Comparison of ENCODE assay signal across 8 cellular contexts in genomic region chrX:21839334-21840198, GRCh38.
DNase-seq lines count a peak whose midpoint lies in the region; ATAC-seq, FAIRE-seq and TF ChIP-seq lines count a peak whose summit lies in the region.

TSS of gene MBTPS2 (plus strand) at chrX:21839617. CDS start at chrX:21839735, 118 bp downstream.

- H3F3A ChIP-seq in Loucy (ENCODE audit: low read depth) = no peaks in the 10 kb centered on the region

- TF ChIP-seq CTCF in Loucy (conservative IDR thresholded peaks at IDR 0.05; ENCODE audit: low read length) (peak; percentile 31), RWPE2 (IDR thresholded peaks at IDR 0.05; ENCODE audit: poor library complexity, severe bottlenecking) (peak; percentile 10), nephron progenitor cell (IDR thresholded peaks at IDR 0.05) (no peak)

- H3K36me3 ChIP-seq in Loucy (ENCODE audit: insufficient read depth, low read length) (no peaks in the 10 kb centered on the region), RWPE2 (ENCODE audit: low read depth) (peaks cover 9% of the 10 kb centered on the region; the same call in 1 of the 2 replicates)

- H3K27ac Mint-ChIP-seq in nephron progenitor cell = peak within 1 kb of the TSS; percentile 71
- peak within 1 kb of the TSS; percentile 86 for H3K27ac Mint-ChIP-seq in stimulated activated naive CD8-positive, alpha-beta T cell treated with anti-CD3 and anti-CD28 coated beads, Interleukin-15, Interleukin-2, amounts not matched to agents 100 ng/mL and 50 ng/mL, for 24 hours

- peak; percentile 87 for DNase-seq in ELR (ENCODE audit: low read depth)
- peak; percentile 9 for DNase-seq in H54 (ENCODE audit: insufficient read length, low spot score)
- peak; percentile 67 for DNase-seq in RWPE2 (ENCODE audit: low spot score)
- DNase-seq in activated T-helper 9 cell treated with anti-CD3 and anti-CD28 coated beads, Interleukin-2, amount 50 U/mL, for 16 hours (ENCODE audit: low read depth) = peak; percentile 62
- peak; percentile 82 for DNase-seq in fibroblast of the conjunctiva (ENCODE audit: low read depth)
- peak; percentile 78 for DNase-seq in nephron progenitor cell

- peaks cover 5% of the 10 kb centered on the region for H3K4me1 Mint-ChIP-seq in nephron progenitor cell
- H3K4me1 Mint-ChIP-seq in stimulated activated naive CD8-positive, alpha-beta T cell treated with anti-CD3 and anti-CD28 coated beads, Interleukin-15, Interleukin-2, amounts not matched to agents 100 ng/mL and 50 ng/mL, for 24 hours (ENCODE audit: low read depth) = peaks cover 12% of the 10 kb centered on the region

- H3K27me3 ChIP-seq in Loucy (ENCODE audit: insufficient read depth, low read length, poor library complexity, severe bottlenecking) (no peaks in the 10 kb centered on the region), RWPE2 (ENCODE audit: insufficient read depth, poor library complexity, severe bottlenecking) (no peaks in the 10 kb centered on the region)

- peak within 1 kb of the TSS; percentile 87 for H2AFZ ChIP-seq in Loucy (ENCODE audit: low read length)

- H3K4me2 ChIP-seq in Loucy (ENCODE audit: low read depth, low read length, poor library complexity, severe bottlenecking) = peak within 1 kb of the TSS; percentile 86

- H3K9me3 Mint-ChIP-seq in nephron progenitor cell = no peaks in the 10 kb centered on the region
- no peaks in the 10 kb centered on the region for H3K9me3 Mint-ChIP-seq in stimulated activated naive CD8-positive, alpha-beta T cell treated with anti-CD3 and anti-CD28 coated beads, Interleukin-15, Interleukin-2, amounts not matched to agents 100 ng/mL and 50 ng/mL, for 24 hours

- H3K79me2 ChIP-seq in Loucy (ENCODE audit: insufficient read depth, low read length) = peaks cover 15% of the 10 kb centered on the region

- H3K4me1 ChIP-seq in Loucy (ENCODE audit: insufficient read depth, low read length, poor library complexity, severe bottlenecking) (no peaks in the 10 kb centered on the region), RWPE2 (ENCODE audit: insufficient read depth, poor library complexity, severe bottlenecking) (no peaks in the 10 kb centered on the region)

- H3K4me3 Mint-ChIP-seq in nephron progenitor cell = peak within 1 kb of the TSS; percentile 92
- H3K4me3 Mint-ChIP-seq in stimulated activated naive CD8-positive, alpha-beta T cell treated with anti-CD3 and anti-CD28 coated beads, Interleukin-15, Interleukin-2, amounts not matched to agents 100 ng/mL and 50 ng/mL, for 24 hours = peak within 1 kb of the TSS; percentile 86

- no peaks in the 10 kb centered on the region for H3K9me2 ChIP-seq in Loucy (replicated peaks; ENCODE audit: low read depth, low read length)

- H3K36me3 Mint-ChIP-seq in nephron progenitor cell (ENCODE audit: low read depth) = peaks cover 5% of the 10 kb centered on the region
- H3K36me3 Mint-ChIP-seq in stimulated activated naive CD8-positive, alpha-beta T cell treated with anti-CD3 and anti-CD28 coated beads, Interleukin-15, Interleukin-2, amounts not matched to agents 100 ng/mL and 50 ng/mL, for 24 hours (ENCODE audit: low read depth) = peaks cover 4% of the 10 kb centered on the region

- ATAC-seq in RWPE2 (ENCODE audit: low read depth) = peak; percentile 94

- H4K20me1 ChIP-seq in Loucy (ENCODE audit: insufficient read depth, low read length, poor library complexity, severe bottlenecking) = no peaks in the 10 kb centered on the region

- peak; percentile 76 for TF ChIP-seq POLR2A in H54 (IDR thresholded peaks at IDR 0.05; ENCODE audit: low read depth, low read length)

- H3K4me3 ChIP-seq in Loucy (ENCODE audit: low read length, poor library complexity, severe bottlenecking) (peak within 1 kb of the TSS; percentile 83), RWPE2 (ENCODE audit: severe bottlenecking) (peak within 1 kb of the TSS; percentile 65)

- FAIRE-seq in H54 (lab: Jason Lieb, UNC) = no peak

- no peaks in the 10 kb centered on the region for H3K27me3 Mint-ChIP-seq in nephron progenitor cell (ENCODE audit: low read depth, poor library complexity)
- H3K27me3 Mint-ChIP-seq in stimulated activated naive CD8-positive, alpha-beta T cell treated with anti-CD3 and anti-CD28 coated beads, Interleukin-15, Interleukin-2, amounts not matched to agents 100 ng/mL and 50 ng/mL, for 24 hours = no peaks in the 10 kb centered on the region

- no peaks in the 10 kb centered on the region for H3K9me3 ChIP-seq in Loucy (ENCODE audit: insufficient read depth, low read depth, low read length)
- no peaks in the 10 kb centered on the region for H3K9me3 ChIP-seq in RWPE2 (ENCODE audit: severe bottlenecking)

- peak within 1 kb of the TSS; percentile 86 for H3K9ac ChIP-seq in Loucy (ENCODE audit: low read depth, low read length, poor library complexity, severe bottlenecking)

- H3K27ac ChIP-seq in RWPE2 (ENCODE audit: poor library complexity, severe bottlenecking) = peak within 1 kb of the TSS; percentile 41

Comparison
In these comparisons a context has a peak if more than half of its experiments do, and no peak if none do; other contexts are left out.
1. Peak in every context shown above with its lines: DNase-seq, ATAC-seq, H3K4me3 ChIP-seq and H3K27ac ChIP-seq.
2. DNase-seq: peak in every context shown above with its lines; median percentile 87 in ELR; 82 in fibroblast of the conjunctiva; 78 in nephron progenitor cell; 67 in RWPE2; 62 in activated T-helper 9 cell treated with anti-CD3 and anti-CD28 coated beads, Interleukin-2, amount 50 U/mL, for 16 hours; 9 in H54.